ENCODE assay signal across 22 cellular contexts in the genomic region with DNA sequence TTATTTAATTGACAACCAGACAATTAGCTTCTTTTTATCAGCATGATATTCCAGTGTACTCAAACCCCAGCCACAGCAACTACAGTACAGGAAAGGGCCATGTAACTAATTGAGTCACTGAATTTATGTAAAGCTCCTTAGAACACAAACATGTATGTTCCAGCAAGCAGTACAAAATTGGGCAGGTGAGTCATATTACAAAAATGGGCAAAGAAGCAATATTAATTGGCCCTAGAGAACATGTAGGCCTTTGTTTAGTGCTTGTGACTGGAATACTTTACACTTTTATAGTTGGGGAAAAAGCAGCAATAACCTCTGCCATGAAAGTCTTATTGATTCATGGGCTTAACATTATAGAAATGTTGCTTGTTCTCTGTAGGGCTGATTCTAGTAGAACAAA. TPM values are rescaled to one million over a fixed set of nuclear protein-coding genes. Genes with fewer than 3 reads are reported as not detected.
A peak's percentile ranks its signal among the peaks of the same experiment; 100 is the strongest.
DNase-seq lines count a peak whose midpoint lies in the region; ATAC-seq lines count a peak whose summit lies in the region.
"Had no signal": no experiment of that assay in that cellular context is flagged by ENCODE, and none has a peak within 500 bp of the region (broad histone marks: within the 10 kb centered on the region; RNA-seq: fewer than 3 reads in every experiment).

No MANE protein-coding gene starts in this region.

- in situ Hi-C loops in SK-MEL-5 (cut with HindIII; ENCODE audit: low pct_unique_long_range_greater_than_20kb, low sequenced_read_pairs) (no loop called here), G401 (cut with HindIII; ENCODE audit: low sequenced_read_pairs) (no loop called here)

- ATAC-seq in esophagus mucosa (peak; percentile 79), GM21737 (IDR thresholded peaks at IDR 0.05; ENCODE audit: unreplicated experiment) (no peak)
- ATAC-seq: lower lobe of right lung; natural killer cell treated with Interleukin-12 subunit alpha and Interleukin-12 subunit beta and Interleukin-15 and Interleukin-18, amount 100 ng/mL, for 72 hours; T-cell had no signal

- DNase-seq in EL (peak; percentile 76), SK-MEL-5 (ENCODE audit: low read depth, low spot score) (peak; percentile 24), renal cortical epithelial cell (ENCODE audit: low read depth) (peak; percentile 77), SHP77 (lab: John Stamatoyannopoulos, UW) (no peak), G401 (ENCODE audit: low spot score) (no peak), HuH-7 (ENCODE audit: low spot score) (no peak)
- DNase-seq: activated B cell treated with CpG ODN at 0.5 μM for 24 hours; activated CD8-positive, alpha-beta memory T cell treated with anti-CD3 and anti-CD28 coated beads for 24 hours; aorta; DMS53; dorsolateral prefrontal cortex; H7; lower lobe of right lung; NCI-H774; stimulated activated CD4-positive, alpha-beta T cell treated with anti-CD3 and anti-CD28 coated beads, Interleukin-15, amount 100 ng/mL, for 24 hours; stomach; T-cell had no signal

RNA-seq across cellular contexts. Expression of gene CLEC20A, which starts 31.8 kb away (rescaled TPM):
- total RNA-seq in SK-MEL-5 (2014; rRNA removed; shearing (Covaris generic)) = not detected in 2 replicates
- polyA plus RNA-seq in SK-MEL-5 (2015; cell fraction: cytosol; rRNA removed) = not detected in 2 replicates
- not detected in 2 replicates for polyA plus RNA-seq in SK-MEL-5 (2015; cell fraction: nucleus; rRNA removed)
- total RNA-seq in esophagus mucosa (not detected), renal cortical epithelial cell (not detected in 2 replicates)
- not detected in 2 replicates for total RNA-seq in G401 (2014; rRNA removed; shearing (Covaris generic))
- total RNA-seq: aorta; frontal cortex; H7; lower lobe of right lung; natural killer cell treated with Interleukin-12 subunit alpha and Interleukin-12 subunit beta and Interleukin-15 and Interleukin-18, amount 100 ng/mL, for 72 hours; prostate gland; stomach; T-cell had no signal
- polyA plus RNA-seq: aorta had no signal

RNA-seq across cellular contexts. Expression of gene TEX35, which starts 47.9 kb away (rescaled TPM):
- not detected in 2 replicates for total RNA-seq in SK-MEL-5 (2014; rRNA removed; shearing (Covaris generic))
- polyA plus RNA-seq in SK-MEL-5 (2015; cell fraction: cytosol; rRNA removed) = not detected in 2 replicates
- polyA plus RNA-seq in SK-MEL-5 (2015; cell fraction: nucleus; rRNA removed) = 0.11 TPM in 1 of 2 replicates, not detected in the other
- total RNA-seq in esophagus mucosa = 0.12 TPM
- not detected in 2 replicates for total RNA-seq in renal cortical epithelial cell
- not detected in 2 replicates for total RNA-seq in G401 (2014; rRNA removed; shearing (Covaris generic))
- total RNA-seq: activated B cell treated with CpG ODN at 0.5 μM for 24 hours; aorta; frontal cortex; H7; lower lobe of right lung; natural killer cell treated with Interleukin-12 subunit alpha and Interleukin-12 subunit beta and Interleukin-15 and Interleukin-18, amount 100 ng/mL, for 72 hours; stomach; T-cell had no signal
- polyA plus RNA-seq: aorta had no signal

Comparison
In these comparisons a context has a peak if more than half of its experiments do, and no peak if none do; other contexts are left out.
1. DNase-seq: peak in EL (single experiment), SK-MEL-5 (single experiment) and renal cortical epithelial cell (single experiment); none in SHP77 (0 of 2), G401 (single experiment) and HuH-7 (single experiment).